ENCODE assay signal across 12 cellular contexts in the genomic region with DNA sequence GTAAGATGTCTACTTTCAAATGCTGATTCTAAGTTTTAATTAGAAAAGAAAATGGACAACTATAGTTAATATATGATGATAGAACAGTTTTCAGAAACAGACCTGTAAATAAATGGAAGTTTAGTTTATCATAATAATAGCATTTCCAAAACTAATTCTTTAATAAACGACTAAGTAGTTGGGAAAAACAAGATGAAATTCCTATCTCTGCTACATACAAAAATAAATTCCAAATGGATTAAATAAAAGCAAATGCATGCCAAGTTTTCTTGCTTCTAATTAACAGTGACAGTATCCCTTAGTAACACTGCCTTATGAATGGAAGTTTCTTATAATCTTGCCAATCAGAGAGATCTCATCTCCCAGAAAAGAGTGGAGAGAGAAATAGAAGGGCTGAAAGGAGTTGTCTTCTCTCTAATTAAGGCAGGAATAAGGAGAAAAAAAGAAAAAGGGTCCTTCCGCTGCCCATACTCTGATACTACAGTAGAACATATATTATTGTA.
DNase-seq lines count a peak whose midpoint lies in the region; ATAC-seq, FAIRE-seq and TF ChIP-seq lines count a peak whose summit lies in the region.
"Had no signal": no experiment of that assay in that cellular context is flagged by ENCODE, and none has a peak within 500 bp of the region (broad histone marks: within the 10 kb centered on the region; RNA-seq: fewer than 3 reads in every experiment).

No MANE protein-coding gene starts in this region.

- peaks cover 10% of the 10 kb centered on the region for H3K4me1 Mint-ChIP-seq in osteocyte (ENCODE audit: unreplicated experiment)

- CTCF ChIA-PET in A549 (lab: Yijun Ruan, JAX), result interaction anchor here (1.1 kb wide), 1 partner anchor 114 kb away, joined by 3 read pairs; no protein-coding TSS in a partner anchor
- CTCF ChIA-PET in GM10248 (lab: Yijun Ruan, JAX), result no interaction called here

- H3K27ac ChIP-seq in A549, result peak overlapping the region; percentile 85 to 91
- H3K27ac ChIP-seq in RWPE2 (ENCODE audit: poor library complexity, severe bottlenecking), result peak overlapping the region; percentile 86
- H3K27ac ChIP-seq in esophagus squamous epithelium, result peak overlapping the region; percentile 33 to 72 (median 50)

- peaks cover 6% of the 10 kb centered on the region for H3K36me3 Mint-ChIP-seq in osteocyte (ENCODE audit: unreplicated experiment)

- DNase-seq in A549 (ENCODE audit: low read depth in 1 of 2, low spot score in 1 of 2) (no peak), RWPE2 (ENCODE audit: low spot score) (no peak), esophagus squamous epithelium (lab: John Stamatoyannopoulos, UW) (no peak), osteocyte (ENCODE audit: extremely low spot score, unreplicated experiment) (no peak), GM10248 (ENCODE audit: extremely low spot score) (no peak), DMS114 treated with DMSO at 0.1 percent for 48 hours (lab: John Stamatoyannopoulos, UW; ENCODE audit: unreplicated experiment) (no peak)
- DNase-seq in activated CD4-positive, alpha-beta T cell treated with anti-CD3 and anti-CD28 coated beads, Interleukin-2, amount 50 U/mL, for 48 hours, result no peak
- DNase-seq: MV-4-11, RPMI8226, upper lobe of left lung had no signal

- peaks cover 5% of the 10 kb centered on the region for H3K27me3 Mint-ChIP-seq in osteocyte (ENCODE audit: unreplicated experiment)

- no peak for TF ChIP-seq EP300 in A549 (IDR thresholded peaks at IDR 0.05)

- peak overlapping the region; percentile 18 for H3K27ac Mint-ChIP-seq in osteocyte (ENCODE audit: unreplicated experiment)

- H3K9me3 ChIP-seq in A549 (peaks cover 28% of the 10 kb centered on the region), RWPE2 (ENCODE audit: severe bottlenecking) (no peaks in the 10 kb centered on the region), esophagus squamous epithelium (no peaks in the 10 kb centered on the region)
- H3K9me3 ChIP-seq: HAP-1, upper lobe of left lung had no signal

- peak; percentile 6 to 35; a peak in 3 of 6 replicates for ATAC-seq in A549
- ATAC-seq in RWPE2 (ENCODE audit: low read depth), result no peak
- ATAC-seq in GM19351 (IDR thresholded peaks at IDR 0.05; ENCODE audit: unreplicated experiment), result no peak

- peak; percentile 70 for FAIRE-seq in A549 (lab: Jason Lieb, UNC)

- TF ChIP-seq POLR2A in A549 (IDR thresholded peaks at IDR 0.05; ENCODE audit: low read length) (no peak), esophagus squamous epithelium (IDR thresholded peaks at IDR 0.05) (no peak)

- TF ChIP-seq RAD21 in A549 (conservative IDR thresholded peaks at IDR 0.05 in 1 of 2, IDR thresholded peaks at IDR 0.05 in 1 of 2), result no peak

- no peak overlapping the region for H3K4me3 ChIP-seq in A549
- H3K4me3 ChIP-seq in RWPE2 (ENCODE audit: severe bottlenecking), result no peak overlapping the region
- no peak overlapping the region for H3K4me3 ChIP-seq in esophagus squamous epithelium
- H3K4me3 ChIP-seq: HAP-1, upper lobe of left lung had no signal

- H3K4me3 Mint-ChIP-seq in osteocyte (ENCODE audit: unreplicated experiment), result no peak overlapping the region

- peaks cover 11% of the 10 kb centered on the region for H3K9me3 Mint-ChIP-seq in osteocyte (ENCODE audit: unreplicated experiment)

- H3K4me2 ChIP-seq in A549, result peak overlapping the region; percentile 67

- no peaks in the 10 kb centered on the region for H3K27me3 ChIP-seq in RWPE2 (ENCODE audit: insufficient read depth, poor library complexity, severe bottlenecking)
- H3K27me3 ChIP-seq in esophagus squamous epithelium, result peaks cover 0 to 7% (median 0%) of the 10 kb centered on the region in 4 donors
- H3K27me3 ChIP-seq: upper lobe of left lung had no signal

- 31% methylated on average over 2 of the region's 2 CpGs for WGBS in A549 (ENCODE audit: missing lambda C conversion rate)
- WGBS in esophagus squamous epithelium, 2 donors, result 38 to 55% methylated on average over 2 of the region's 2 CpGs

- H3K4me1 ChIP-seq in A549 (peaks cover 74% of the 10 kb centered on the region), RWPE2 (ENCODE audit: insufficient read depth, poor library complexity, severe bottlenecking) (peaks cover 16% of the 10 kb centered on the region), esophagus squamous epithelium (peaks cover 0 to 14% (median 7%) of the 10 kb centered on the region in 3 donors)
- H3K4me1 ChIP-seq: HAP-1 had no signal

- TF ChIP-seq CTCF in A549 (IDR thresholded peaks at IDR 0.05) (no peak), RWPE2 (IDR thresholded peaks at IDR 0.05; ENCODE audit: poor library complexity, severe bottlenecking) (no peak), esophagus squamous epithelium (IDR thresholded peaks at IDR 0.05) (no peak), osteocyte (IDR thresholded peaks at IDR 0.05) (no peak), GM10248 (IDR thresholded peaks at IDR 0.05; ENCODE audit: control extremely low read depth, extremely low read depth, low read depth, missing control alignments) (no peak)

- POLR2A ChIA-PET in A549 (lab: Yijun Ruan, JAX) (interaction anchor here (1.1 kb wide), 1 partner anchor 238 kb away, joined by 4 read pairs; no protein-coding TSS in a partner anchor), GM10248 (lab: Yijun Ruan, JAX) (no interaction called here)

- intact Hi-C loops in esophagus squamous epithelium (cut with DNase I), result no loop called here

- H3K36me3 ChIP-seq in RWPE2 (ENCODE audit: low read depth) (no peaks in the 10 kb centered on the region), esophagus squamous epithelium (no peaks in the 10 kb centered on the region)
- H3K36me3 ChIP-seq: HAP-1, upper lobe of left lung had no signal

TF ChIP-seq in A549, 52 proteins besides CTCF, POLR2A, EP300 and RAD21:
- 0 out of 2 replicates have a peak, but pooled peaks have one; percentile 30 for TF ChIP-seq HEYL (CRISPR knock-in tag; IDR thresholded peaks at IDR 0.05)
- TF ChIP-seq MAFK (IDR thresholded peaks at IDR 0.05; ENCODE audit: partially characterized antibody), result no peak

Comparison
In these comparisons a context has a peak if more than half of its experiments do, and no peak if none do; other contexts are left out.
1. ATAC-seq: peak in A549 (2 of 2); none in RWPE2 (single experiment) and GM19351 (single experiment).
2. Peak in every context shown above with its lines, with median percentiles within 50 percentile points of each other: H3K27ac ChIP-seq.